ENCODE assay signal across 8 cellular contexts in genomic region chr2:37711308-37711731, GRCh38. TPM values are rescaled to one million over a fixed set of nuclear protein-coding genes. Genes with fewer than 3 reads are reported as not detected.
A peak's percentile ranks its signal among the peaks of the same experiment; 100 is the strongest.
DNase-seq lines count a peak whose midpoint lies in the region; ATAC-seq and TF ChIP-seq lines count a peak whose summit lies in the region.

No MANE protein-coding gene starts in this region.

- H3K4me3 ChIP-seq in SK-N-MC (peak overlapping the region; percentile 28; the same call in 1 of the 2 replicates), epithelial cell of proximal tubule (ENCODE audit: low read depth, low read length) (no peak overlapping the region)

- DNase-seq in CMK (ENCODE audit: low read depth) (peak; percentile 65), HCEC 1CT (peak; percentile 99), SK-N-MC (ENCODE audit: low read depth, low spot score) (no peak), epithelial cell of proximal tubule (ENCODE audit: low read depth) (peak; percentile 52), NCI-H526 (lab: John Stamatoyannopoulos, UW) (no peak), NCI-H1417 treated with DMSO at 0.1 percent for 48 hours (lab: John Stamatoyannopoulos, UW) (no peak)
- DNase-seq in stimulated activated naive CD8-positive, alpha-beta T cell treated with anti-CD3 and anti-CD28 coated beads, Interleukin-15, Interleukin-2, amounts not matched to agents 100 U/mL and 50 U/mL, for 24 hours: peak; percentile 26

- H3K27ac ChIP-seq in SK-N-MC: peak overlapping the region; percentile 38; the same call in 1 of the 2 replicates

- H3K9me3 ChIP-seq in SK-N-MC (ENCODE audit: low read depth, low read length): peaks cover 5% of the 10 kb centered on the region; the same call in 1 of the 2 replicates

- ATAC-seq in stimulated activated naive CD8-positive, alpha-beta T cell treated with anti-CD3 and anti-CD28 coated beads, Interleukin-15, Interleukin-2, amounts not matched to agents 100 U/mL and 50 U/mL, for 24 hours: peak; percentile 79
- no peak for ATAC-seq in HG03280 (IDR thresholded peaks at IDR 0.05; ENCODE audit: unreplicated experiment)

- TF ChIP-seq CTCF in epithelial cell of proximal tubule (conservative IDR thresholded peaks at IDR 0.05; ENCODE audit: low read depth, low read length): no peak

- H3K36me3 ChIP-seq in SK-N-MC (ENCODE audit: insufficient read depth, low read length): no peaks in the 10 kb centered on the region

- H3K9ac ChIP-seq in SK-N-MC (ENCODE audit: insufficient read length): no peak overlapping the region

RNA-seq across cellular contexts. Expression of gene CDC42EP3, which starts 39.9 kb away (rescaled TPM):
- 30.0 and 40.9 TPM in 2 replicates for total RNA-seq in epithelial cell of proximal tubule

Comparison
In these comparisons a context has a peak if more than half of its experiments do, and no peak if none do; other contexts are left out.
1. DNase-seq: peak in CMK (single experiment), HCEC 1CT (single experiment), epithelial cell of proximal tubule (single experiment) and stimulated activated naive CD8-positive, alpha-beta T cell treated with anti-CD3 and anti-CD28 coated beads, Interleukin-15, Interleukin-2, amounts not matched to agents 100 U/mL and 50 U/mL, for 24 hours (single experiment); none in SK-N-MC (single experiment), NCI-H526 (0 of 2) and NCI-H1417 treated with DMSO at 0.1 percent for 48 hours (single experiment).